ENCODE assay signal across 23 cellular contexts in genomic region chrX:46666831-46667230, GRCh38.
"Had no signal": no experiment of that assay in that cellular context is flagged by ENCODE, and none has a peak within 500 bp of the region (broad histone marks: within the 10 kb centered on the region; RNA-seq: fewer than 3 reads in every experiment).

No MANE protein-coding gene starts in this region.

- H3K9ac ChIP-seq: parathyroid adenoma had no signal

- H3K4me3 ChIP-seq: coronary artery, gastroesophageal sphincter, upper lobe of left lung had no signal

- ATAC-seq: activated CD4-positive, CD25-positive, alpha-beta regulatory T cell treated with anti-CD3 and anti-CD28 coated beads, Interleukin-2, amount 50 U/mL, for 24 hours; activated CD8-positive, alpha-beta memory T cell treated with anti-CD3 and anti-CD28 coated beads, Interleukin-2, amount 10 ng/mL, durations not matched to agents 7 days and 5 days; activated naive CD8-positive, alpha-beta T cell treated with anti-CD3 and anti-CD28 coated beads, Interleukin-2, amount 50 U/mL, for 24 hours; gastroesophageal sphincter; left cardiac atrium; right cardiac atrium; stimulated activated naive CD8-positive, alpha-beta T cell treated with anti-CD3 and anti-CD28 coated beads, Interleukin-15, Interleukin-2, amounts not matched to agents 100 U/mL and 50 U/mL, for 24 hours had no signal

- H3K9me3 Mint-ChIP-seq: activated CD4-positive, alpha-beta T cell treated with anti-CD3 and anti-CD28 coated beads, Interleukin-2, amount 10 ng/mL, durations not matched to agents 24 days and 14 days; activated naive CD8-positive, alpha-beta T cell treated with anti-CD3 and anti-CD28 coated beads, Interleukin-2, amount 50 U/mL, for 24 hours; central memory CD8-positive, alpha-beta T cell; memory B cell had no signal

- H3K4me1 ChIP-seq: gastroesophageal sphincter, parathyroid adenoma, upper lobe of left lung had no signal

- H3K27me3 Mint-ChIP-seq: activated CD4-positive, alpha-beta memory T cell treated with anti-CD3 and anti-CD28 coated beads, Interleukin-2, amount 10 ng/mL, durations not matched to agents 7 days and 5 days; activated CD4-positive, alpha-beta T cell treated with anti-CD3 and anti-CD28 coated beads, Interleukin-2, amount 10 ng/mL, durations not matched to agents 24 days and 14 days; activated CD8-positive, alpha-beta memory T cell treated with anti-CD3 and anti-CD28 coated beads, Interleukin-2, amount 10 ng/mL, durations not matched to agents 7 days and 5 days; activated naive CD8-positive, alpha-beta T cell treated with anti-CD3 and anti-CD28 coated beads, Interleukin-2, amount 50 U/mL, for 24 hours; central memory CD8-positive, alpha-beta T cell; memory B cell had no signal

- H3K27ac ChIP-seq: coronary artery, gastroesophageal sphincter, parathyroid adenoma, upper lobe of left lung, VCaP had no signal

- H3K36me3 ChIP-seq: gastroesophageal sphincter, upper lobe of left lung had no signal

- H2AFZ ChIP-seq: parathyroid adenoma had no signal

- H3K79me2 ChIP-seq: parathyroid adenoma had no signal

- H3K27ac Mint-ChIP-seq: activated CD4-positive, alpha-beta memory T cell treated with anti-CD3 and anti-CD28 coated beads, Interleukin-2, amount 10 ng/mL, durations not matched to agents 7 days and 5 days; activated CD4-positive, alpha-beta T cell treated with anti-CD3 and anti-CD28 coated beads, Interleukin-2, amount 10 ng/mL, durations not matched to agents 24 days and 14 days; activated CD8-positive, alpha-beta memory T cell treated with anti-CD3 and anti-CD28 coated beads, Interleukin-2, amount 10 ng/mL, durations not matched to agents 7 days and 5 days; activated naive CD8-positive, alpha-beta T cell treated with anti-CD3 and anti-CD28 coated beads, Interleukin-2, amount 50 U/mL, for 24 hours; memory B cell; nephron progenitor cell had no signal

- H3K4me3 Mint-ChIP-seq: activated CD4-positive, alpha-beta memory T cell treated with anti-CD3 and anti-CD28 coated beads, Interleukin-2, amount 10 ng/mL, durations not matched to agents 7 days and 5 days; activated CD4-positive, alpha-beta T cell treated with anti-CD3 and anti-CD28 coated beads, Interleukin-2, amount 10 ng/mL, durations not matched to agents 24 days and 14 days; activated CD8-positive, alpha-beta memory T cell treated with anti-CD3 and anti-CD28 coated beads, Interleukin-2, amount 10 ng/mL, durations not matched to agents 7 days and 5 days; activated naive CD8-positive, alpha-beta T cell treated with anti-CD3 and anti-CD28 coated beads, Interleukin-2, amount 50 U/mL, for 24 hours; central memory CD8-positive, alpha-beta T cell; memory B cell; nephron progenitor cell had no signal

- H3K27me3 ChIP-seq: gastroesophageal sphincter, upper lobe of left lung had no signal

- H3K9me3 ChIP-seq: gastroesophageal sphincter, upper lobe of left lung had no signal

- H3K4me1 Mint-ChIP-seq: central memory CD8-positive, alpha-beta T cell; nephron progenitor cell had no signal

- DNase-seq: activated CD4-positive, alpha-beta memory T cell treated with anti-CD3 and anti-CD28 coated beads, Interleukin-2, amount 10 ng/mL, durations not matched to agents 7 days and 5 days; activated CD4-positive, alpha-beta T cell treated with anti-CD3 and anti-CD28 coated beads, Interleukin-2, amount 10 ng/mL, durations not matched to agents 24 days and 14 days; activated CD8-positive, alpha-beta memory T cell treated with anti-CD3 and anti-CD28 coated beads, Interleukin-2, amount 10 ng/mL, durations not matched to agents 7 days and 5 days; activated effector memory CD4-positive, alpha-beta T cell treated with anti-CD3 and anti-CD28 coated beads, Interleukin-2, amount 50 U/mL, for 16 hours; activated naive CD4-positive, alpha-beta T cell treated with anti-CD3 and anti-CD28 coated beads, Interleukin-2, amount 50 U/mL, for 16 hours; activated naive CD8-positive, alpha-beta T cell treated with anti-CD3 and anti-CD28 coated beads, Interleukin-2, amount 50 U/mL, for 24 hours; activated T-cell treated with anti-CD3 and anti-CD28 coated beads for 4 hours; aorta; head of caudate nucleus; left cardiac atrium; nephron progenitor cell; right cardiac atrium; stimulated activated CD4-positive, alpha-beta T cell treated with anti-CD3 and anti-CD28 coated beads, Interleukin-12 subunit alpha, Interleukin-12 subunit beta, amount 100 ng/mL, for 4 hours; stimulated activated CD4-positive, alpha-beta T cell treated with anti-CD3 and anti-CD28 coated beads, Interleukin-4, amount 100 ng/mL, for 4 hours; stimulated activated naive CD8-positive, alpha-beta T cell treated with anti-CD3 and anti-CD28 coated beads, Interleukin-15, Interleukin-2, amounts not matched to agents 100 U/mL and 50 U/mL, for 24 hours; upper lobe of left lung had no signal
